ENCODE assay signal across 29 cellular contexts in genomic region chr11:27250867-27251266, GRCh38.
"Had no signal": no experiment of that assay in that cellular context is flagged by ENCODE, and none has a peak within 500 bp of the region (broad histone marks: within the 10 kb centered on the region; RNA-seq: fewer than 3 reads in every experiment).

No MANE protein-coding gene starts in this region.

- ATAC-seq: naive thymus-derived CD4-positive, alpha-beta T cell; natural killer cell; psoas muscle; right cardiac atrium; sciatic nerve; stimulated activated memory B cell treated with anti-CD40 and anti-IgM and Interleukin-4, amounts not matched to agents 10 μg/mL and 1 μg/mL and 100 μg/mL, for 72 hours had no signal

- H3K27me3 ChIP-seq: neural progenitor cell, ovary, spleen, stomach, thyroid gland, transverse colon, upper lobe of left lung, vagina had no signal

- H3K4me3 Mint-ChIP-seq: naive thymus-derived CD4-positive, alpha-beta T cell; natural killer cell; neural progenitor cell; stimulated activated memory B cell treated with anti-CD40 and anti-IgM and Interleukin-4, amounts not matched to agents 10 μg/mL and 1 μg/mL and 100 μg/mL, for 72 hours; stimulated activated naive CD8-positive, alpha-beta T cell treated with anti-CD3 and anti-CD28 coated beads, Interleukin-15, Interleukin-2, amounts not matched to agents 100 ng/mL and 50 ng/mL, for 24 hours had no signal

- H3K36me3 ChIP-seq: neural progenitor cell, ovary, spleen, stomach, thoracic aorta, thyroid gland, transverse colon, upper lobe of left lung, vagina had no signal

- H3K27ac ChIP-seq: neural progenitor cell, parathyroid adenoma, psoas muscle, skin epidermis, spleen, stomach, thoracic aorta, thyroid gland, transverse colon, upper lobe of left lung, vagina had no signal

- H3K4me2 ChIP-seq: neural progenitor cell, smooth muscle cell had no signal

- FAIRE-seq: urothelium cell line had no signal

- H3K27ac Mint-ChIP-seq: naive thymus-derived CD4-positive, alpha-beta T cell; natural killer cell; neural progenitor cell; progenitor cell of endocrine pancreas; stimulated activated memory B cell treated with anti-CD40 and anti-IgM and Interleukin-4, amounts not matched to agents 10 μg/mL and 1 μg/mL and 100 μg/mL, for 72 hours; stimulated activated naive CD8-positive, alpha-beta T cell treated with anti-CD3 and anti-CD28 coated beads, Interleukin-15, Interleukin-2, amounts not matched to agents 100 ng/mL and 50 ng/mL, for 24 hours had no signal

- H2AFZ ChIP-seq: neural progenitor cell, parathyroid adenoma had no signal

- DNase-seq: naive thymus-derived CD4-positive, alpha-beta T cell; natural killer cell; occipital lobe; ovary; posterior cingulate gyrus; psoas muscle; right cardiac atrium; spleen; stimulated activated CD4-positive, alpha-beta T cell treated with anti-CD3 and anti-CD28 coated beads, Interleukin-12 subunit alpha, Interleukin-12 subunit beta, amount 100 ng/mL, for 4 hours; stimulated activated CD4-positive, alpha-beta T cell treated with anti-CD3 and anti-CD28 coated beads, Interleukin-1b, Interleukin-23, amount 100 ng/mL, for 48 hours; stimulated activated CD4-positive, alpha-beta T cell treated with anti-CD3 and anti-CD28 coated beads, Interleukin-4, amount 100 ng/mL, for 1 hour; stimulated activated CD4-positive, alpha-beta T cell treated with anti-CD3 and anti-CD28 coated beads, Interleukin-4, amount 100 ng/mL, for 4 hours; stimulated activated CD8-positive, alpha-beta memory T cell treated with anti-CD3 and anti-CD28 coated beads, Interleukin-4, amount 100 ng/mL, for 48 hours; stimulated activated naive CD4-positive, alpha-beta T cell treated with Interleukin-2 at 50 U/mL for 16 hours; stomach; thyroid gland; transverse colon; upper lobe of left lung had no signal

- H3K4me1 ChIP-seq: parathyroid adenoma, psoas muscle, stomach, upper lobe of left lung, vagina had no signal

- H3K4me3 ChIP-seq: neural progenitor cell, ovary, psoas muscle, skin epidermis, smooth muscle cell, spleen, stomach, thoracic aorta, thyroid gland, transverse colon, upper lobe of left lung, vagina had no signal

- H3K79me2 ChIP-seq: parathyroid adenoma had no signal

- H3K9me3 ChIP-seq: ovary, psoas muscle, spleen, stomach, thoracic aorta, thyroid gland, transverse colon, upper lobe of left lung, vagina had no signal

- H3K4me1 Mint-ChIP-seq: naive thymus-derived CD4-positive, alpha-beta T cell; natural killer cell; neural progenitor cell; stimulated activated memory B cell treated with anti-CD40 and anti-IgM and Interleukin-4, amounts not matched to agents 10 μg/mL and 1 μg/mL and 100 μg/mL, for 72 hours had no signal

- H3K9me3 Mint-ChIP-seq: natural killer cell; neural progenitor cell; stimulated activated naive CD8-positive, alpha-beta T cell treated with anti-CD3 and anti-CD28 coated beads, Interleukin-15, Interleukin-2, amounts not matched to agents 100 ng/mL and 50 ng/mL, for 24 hours had no signal

- H3K36me3 Mint-ChIP-seq: naive thymus-derived CD4-positive, alpha-beta T cell; natural killer cell; neural progenitor cell; stimulated activated memory B cell treated with anti-CD40 and anti-IgM and Interleukin-4, amounts not matched to agents 10 μg/mL and 1 μg/mL and 100 μg/mL, for 72 hours had no signal

- H3K27me3 Mint-ChIP-seq: progenitor cell of endocrine pancreas had no signal

- H3K9ac ChIP-seq: neural progenitor cell, parathyroid adenoma had no signal
